Comparison of ENCODE assay signal across 13 cellular contexts in genomic region chr9:129595323-129595741, GRCh38. TPM values are rescaled to one million over a fixed set of nuclear protein-coding genes. Genes with fewer than 3 reads are reported as not detected.
DNase-seq lines count a peak whose midpoint lies in the region; ATAC-seq, FAIRE-seq and TF ChIP-seq lines count a peak whose summit lies in the region.
"Had no signal": no experiment of that assay in that cellular context is flagged by ENCODE, and none has a peak within 500 bp of the region (broad histone marks: within the 10 kb centered on the region; RNA-seq: fewer than 3 reads in every experiment).

No MANE protein-coding gene starts in this region.

- H3K27ac Mint-ChIP-seq in CD14-positive monocyte = peak overlapping the region in 6 of 7 donors; percentile 4 to 78 (median 68)
- H3K27ac Mint-ChIP-seq in HFFc6 = peak overlapping the region; percentile 72
- H3K27ac Mint-ChIP-seq in osteocyte (ENCODE audit: unreplicated experiment) = peak overlapping the region; percentile 49

- intact Hi-C loops in CD14-positive monocyte (cut with micrococcal nuclease) = no loop called here
- intact Hi-C loops in K562 (cut with micrococcal nuclease) = loop anchor here (10.0 kb wide), 1 partner anchor 191 kb away; no protein-coding TSS in a partner anchor
- intact Hi-C loops in posterior vena cava (cut with DNase I) = no loop called here

- BruUV-seq in K562 (replicated peaks; lab: Mats Ljungman, UMichigan) = no TSS peak

- H3K9me3 Mint-ChIP-seq in CD14-positive monocyte (no peaks in the 10 kb centered on the region), HFFc6 (no peaks in the 10 kb centered on the region), osteocyte (ENCODE audit: unreplicated experiment) (no peaks in the 10 kb centered on the region)

- FAIRE-seq in K562 (lab: Jason Lieb, UNC) = no peak
- no peak for FAIRE-seq in H54 (lab: Jason Lieb, UNC)
- FAIRE-seq: GM19239, small intestine had no signal

- H3K36me3 Mint-ChIP-seq in CD14-positive monocyte (peaks cover 2 to 5% of the 10 kb centered on the region in 2 donors), HFFc6 (ENCODE audit: low read depth) (no peaks in the 10 kb centered on the region), osteocyte (ENCODE audit: unreplicated experiment) (no peaks in the 10 kb centered on the region)
- H3K36me3 Mint-ChIP-seq: activated CD8-positive, alpha-beta memory T cell treated with anti-CD3 and anti-CD28 coated beads, Interleukin-2, amount 10 ng/mL, durations not matched to agents 7 days and 5 days had no signal

- no peaks in the 10 kb centered on the region for H3K9me3 ChIP-seq in K562 (replicated peaks; ENCODE audit: control insufficient read depth, insufficient read depth, low read depth, low read length)

- no peak for TF ChIP-seq RAD21 in K562 (CRISPR knock-in tag; conservative IDR thresholded peaks at IDR 0.05 in 1 of 2, IDR thresholded peaks at IDR 0.05 in 1 of 2)

- DNase-seq in CD14-positive monocyte (ENCODE audit: low spot score) (no peak), HFFc6 (peak; percentile 59), K562 (ENCODE audit: extremely low read depth in 1 of 4, low spot score in 3 of 4) (no peak), osteocyte (ENCODE audit: extremely low spot score, unreplicated experiment) (no peak), H54 (ENCODE audit: insufficient read length, low spot score) (no peak), posterior vena cava (ENCODE audit: low spot score) (no peak)
- DNase-seq in activated T-cell treated with anti-CD3 and anti-CD28 coated beads, Interleukin-2, amount 50 U/mL, for 1 hour = no peak
- DNase-seq: activated CD8-positive, alpha-beta memory T cell treated with anti-CD3 and anti-CD28 coated beads, Interleukin-2, amount 10 ng/mL, durations not matched to agents 7 days and 5 days; NCI-H1048; NCI-H526 treated with DMSO at 0.1 percent for 48 hours; small intestine had no signal

- peak overlapping the region; percentile 22; the same call in 1 of the 2 replicates for H3K4me2 ChIP-seq in K562 (ENCODE audit: insufficient read depth, low read length)

- H3K27me3 ChIP-seq in K562 (ENCODE audit: control insufficient read depth in 2 of 2, insufficient read depth in 2 of 2, low read length in 2 of 2) = no peaks in the 10 kb centered on the region

- no peak for TF ChIP-seq POLR2A in K562 (conservative IDR thresholded peaks at IDR 0.05)
- TF ChIP-seq POLR2A in H54 (IDR thresholded peaks at IDR 0.05; ENCODE audit: low read depth, low read length) = no peak

- no peaks in the 10 kb centered on the region for H3K79me2 ChIP-seq in K562 (ENCODE audit: control insufficient read depth, insufficient read depth, low read length)

- in situ Hi-C loops in K562 (cut with MboI) = no loop called here

- no peaks in the 10 kb centered on the region for H3K36me3 ChIP-seq in K562 (ENCODE audit: control insufficient read depth, insufficient read depth, low read length)

- peak overlapping the region; percentile 4; the same call in 1 of the 2 replicates for H2AFZ ChIP-seq in K562 (ENCODE audit: low read depth, low read length)

- H3K4me1 Mint-ChIP-seq in CD14-positive monocyte (peaks cover 51% of the 10 kb centered on the region), HFFc6 (ENCODE audit: low read depth) (peaks cover 27% of the 10 kb centered on the region), osteocyte (ENCODE audit: unreplicated experiment) (peaks cover 17% of the 10 kb centered on the region)

- H3K4me1 ChIP-seq in K562 (replicated peaks in 1 of 2; ENCODE audit: control insufficient read depth in 2 of 2, insufficient read depth in 2 of 2, low read length in 2 of 2) = peaks cover 20 to 36% of the 10 kb centered on the region in 2 experiments

- TF ChIP-seq EP300 in K562 (IDR thresholded peaks at IDR 0.05; ENCODE audit: low read length) = no peak

- peak overlapping the region; percentile 53; the same call in 1 of the 3 replicates for H3K27ac ChIP-seq in K562 (ENCODE audit: extremely low read depth, low read depth, low read length)

- TF ChIP-seq CTCF in CD14-positive monocyte (IDR thresholded peaks at IDR 0.05) (no peak), HFFc6 (IDR thresholded peaks at IDR 0.05) (no peak), K562 (IDR thresholded peaks at IDR 0.05 in 2 of 3, conservative IDR thresholded peaks at IDR 0.05 in 1 of 3; ENCODE audit: insufficient read depth in 2 of 3, low read depth in 1 of 3, low read length in 3 of 3) (no peak), osteocyte (IDR thresholded peaks at IDR 0.05) (no peak)

- peak; percentile 17 for ATAC-seq in K562
- ATAC-seq: activated CD8-positive, alpha-beta memory T cell treated with anti-CD3 and anti-CD28 coated beads, Interleukin-2, amount 10 ng/mL, durations not matched to agents 7 days and 5 days had no signal

- H3K9ac ChIP-seq in K562 (ENCODE audit: insufficient read depth in 1 of 2, low read depth in 2 of 2, low read length in 2 of 2) = no peak overlapping the region; a peak in 1 of 4 replicates

- POLR2A ChIA-PET in K562 (lab: Yijun Ruan, JAX) = interaction anchor here (0.7 to 0.8 kb wide), 2 partner anchors 93 to 418 kb away, joined by 3 read pairs; no protein-coding TSS in a partner anchor

- H3K9me1 ChIP-seq in K562 (ENCODE audit: control insufficient read depth, insufficient read depth, low read length) = no peaks in the 10 kb centered on the region

- H3K4me3 Mint-ChIP-seq in CD14-positive monocyte (peak overlapping the region; percentile 49 to 71), HFFc6 (peak overlapping the region; percentile 27), osteocyte (ENCODE audit: unreplicated experiment) (no peak overlapping the region)
- H3K4me3 Mint-ChIP-seq: activated CD8-positive, alpha-beta memory T cell treated with anti-CD3 and anti-CD28 coated beads, Interleukin-2, amount 10 ng/mL, durations not matched to agents 7 days and 5 days had no signal

- H3K4me3 ChIP-seq in K562 = no peak overlapping the region

- CTCF ChIA-PET in K562 (lab: Yijun Ruan, JAX; ENCODE audit: low intra/inter-chr PET ratio) = no interaction called here

- no peaks in the 10 kb centered on the region for H4K20me1 ChIP-seq in K562 (replicated peaks; ENCODE audit: control insufficient read depth, insufficient read depth, low read length)

- WGBS in K562 (ENCODE audit: insufficient coverage, low coverage, missing lambda C conversion rate) = 34% methylated on average over 5 of the region's 5 CpGs

- H3K27me3 Mint-ChIP-seq in CD14-positive monocyte (ENCODE audit: low read depth in 3 of 3) = peaks cover 7 to 20% (median 20%) of the 10 kb centered on the region in 3 donors
- H3K27me3 Mint-ChIP-seq in HFFc6 (ENCODE audit: insufficient read depth) = no peaks in the 10 kb centered on the region
- H3K27me3 Mint-ChIP-seq in osteocyte (ENCODE audit: unreplicated experiment) = no peaks in the 10 kb centered on the region

RNA-seq across cellular contexts. Expression of gene C9orf50, which starts 25.6 kb away (rescaled TPM):
- polyA plus RNA-seq in CD14-positive monocyte (not detected), K562 (2011; rRNA removed) (not detected in 2 replicates), K562 (2014; fragmentation: Illumina TruSeq; extraction: Trizol) (not detected in 2 replicates), K562 (2014; fragmentation: Nextera tagmentation; extraction: Ambion mirVana) (not detected), K562 (2014; rRNA removed) (not detected in 2 replicates)
- total RNA-seq in HFFc6 (2021; fragmentation: NEBNext Ultra II Directional; extraction: Animal tissue kit (Norgen Biotek cat#: 25700)) = under 1 TPM in 2 of 6 experiments, not detected in 4; 0.14 to 0.20 TPM
- not detected in 2 replicates for total RNA-seq in K562 (2011; cell fraction: chromatin; rRNA removed; ENCODE audit: low replicate concordance)
- total RNA-seq in K562 (2011; cell fraction: nucleolus; rRNA removed) = not detected in 2 replicates
- total RNA-seq in K562 (2011; cell fraction: nucleoplasm; rRNA removed) = not detected in 2 replicates
- total RNA-seq in K562 (2014; rRNA removed) (0.12 TPM in 1 of 2 replicates, not detected in the other), K562 (2014; rRNA removed; fragmentation: Illumina TruSeq; extraction: Trizol) (not detected in 2 replicates), K562 (2015; rRNA removed; fragmentation: Illumina TruSeq; extraction: Trizol) (not detected in 2 replicates), K562 (2021) (not detected in 2 replicates), osteocyte (not detected in 2 replicates), posterior vena cava (not detected)
- polyA plus RNA-seq in K562 (2011; cell fraction: cytosol; rRNA removed) = not detected in 2 replicates
- polyA plus RNA-seq in K562 (2011; cell fraction: nucleus; rRNA removed) = not detected in 2 replicates
- polyA plus RNA-seq in K562 (2012) = not detected in 2 replicates
- polyA minus RNA-seq in K562 (2011; rRNA and poly(A)+ RNA removed) = not detected in 2 replicates
- not detected in 2 replicates for polyA minus RNA-seq in K562 (2011; cell fraction: cytosol; rRNA and poly(A)+ RNA removed)
- polyA minus RNA-seq in K562 (2011; cell fraction: nucleus; rRNA and poly(A)+ RNA removed) = not detected in 2 replicates
- total RNA-seq: activated CD8-positive, alpha-beta memory T cell treated with anti-CD3 and anti-CD28 coated beads, Interleukin-2, amount 10 ng/mL, durations not matched to agents 7 days and 5 days; T-helper 2 cell treated with Interferon-gamma antibody and Interleukin-4, amounts not matched to agents 100 ng/mL and 5 ng/mL, for 36 hours had no signal

RNA-seq across cellular contexts. Expression of gene NTMT1, which starts 30.6 kb away (rescaled TPM):
- polyA plus RNA-seq in CD14-positive monocyte = 10 to 100 TPM; 28.2 to 43.9 TPM
- 10 to 100 TPM; 81.6 to 90.0 (median 87.7) TPM for total RNA-seq in HFFc6 (2021; fragmentation: NEBNext Ultra II Directional; extraction: Animal tissue kit (Norgen Biotek cat#: 25700))
- 28.6 and 94.1 TPM in 2 replicates for total RNA-seq in K562 (2011; cell fraction: chromatin; rRNA removed; ENCODE audit: low replicate concordance)
- total RNA-seq in K562 (2011; cell fraction: nucleolus; rRNA removed) = 70.3 and 71.4 TPM in 2 replicates
- 51.0 and 57.9 TPM in 2 replicates for total RNA-seq in K562 (2011; cell fraction: nucleoplasm; rRNA removed)
- total RNA-seq in K562 (2014; rRNA removed) = 116 and 120 TPM in 2 replicates
- total RNA-seq in K562 (2014; rRNA removed; fragmentation: Illumina TruSeq; extraction: Trizol) = 49.6 and 59.2 TPM in 2 replicates
- total RNA-seq in K562 (2015; rRNA removed; fragmentation: Illumina TruSeq; extraction: Trizol) = 74.3 and 78.1 TPM in 2 replicates
- total RNA-seq in K562 (2021) = 108 and 110 TPM in 2 replicates
- 74.7 and 79.2 TPM in 2 replicates for polyA plus RNA-seq in K562 (2011; rRNA removed)
- 89.1 and 124 TPM in 2 replicates for polyA plus RNA-seq in K562 (2011; cell fraction: cytosol; rRNA removed)
- polyA plus RNA-seq in K562 (2011; cell fraction: nucleus; rRNA removed) = 42.9 and 47.3 TPM in 2 replicates
- 42.1 and 72.6 TPM in 2 replicates for polyA plus RNA-seq in K562 (2012)
- 80.6 and 113 TPM in 2 replicates for polyA plus RNA-seq in K562 (2014; fragmentation: Illumina TruSeq; extraction: Trizol)
- 10 to 100 TPM; 42.1 to 67.0 TPM for polyA plus RNA-seq in K562 (2014; fragmentation: Nextera tagmentation; extraction: Ambion mirVana)
- 111 and 121 TPM in 2 replicates for polyA plus RNA-seq in K562 (2014; rRNA removed)
- polyA minus RNA-seq in K562 (2011; rRNA and poly(A)+ RNA removed) = 34.5 and 60.2 TPM in 2 replicates
- polyA minus RNA-seq in K562 (2011; cell fraction: cytosol; rRNA and poly(A)+ RNA removed) = 23.4 and 42.2 TPM in 2 replicates
- polyA minus RNA-seq in K562 (2011; cell fraction: nucleus; rRNA and poly(A)+ RNA removed) = 14.7 and 15.7 TPM in 2 replicates
- total RNA-seq in osteocyte = 41.1 and 45.7 TPM in 2 replicates
- 10 to 100 TPM; 22.7 to 25.6 TPM for total RNA-seq in posterior vena cava

RNA-seq across cellular contexts. Expression of gene ASB6, which starts 46.6 kb away (rescaled TPM):
- 10 to 100 TPM in 1 of 2 donors, 1 to 10 TPM in 1; 8.1 to 10.1 TPM for polyA plus RNA-seq in CD14-positive monocyte
- 10 to 100 TPM; 28.9 to 33.1 (median 30.6) TPM for total RNA-seq in HFFc6 (2021; fragmentation: NEBNext Ultra II Directional; extraction: Animal tissue kit (Norgen Biotek cat#: 25700))
- total RNA-seq in K562 (2011; cell fraction: chromatin; rRNA removed; ENCODE audit: low replicate concordance) = 8.0 and 24.6 TPM in 2 replicates
- total RNA-seq in K562 (2011; cell fraction: nucleolus; rRNA removed) = 20.2 and 20.4 TPM in 2 replicates
- 10.2 and 12.6 TPM in 2 replicates for total RNA-seq in K562 (2011; cell fraction: nucleoplasm; rRNA removed)
- 12.4 and 15.8 TPM in 2 replicates for total RNA-seq in K562 (2014; rRNA removed)
- total RNA-seq in K562 (2014; rRNA removed; fragmentation: Illumina TruSeq; extraction: Trizol) = 4.1 and 4.9 TPM in 2 replicates
- total RNA-seq in K562 (2015; rRNA removed; fragmentation: Illumina TruSeq; extraction: Trizol) = 8.6 TPM in 2 replicates
- total RNA-seq in K562 (2021) = 17.1 and 17.3 TPM in 2 replicates
- 11.3 and 13.1 TPM in 2 replicates for polyA plus RNA-seq in K562 (2011; rRNA removed)
- polyA plus RNA-seq in K562 (2011; cell fraction: cytosol; rRNA removed) = 10.5 and 18.2 TPM in 2 replicates
- polyA plus RNA-seq in K562 (2011; cell fraction: nucleus; rRNA removed) = 26.0 and 42.0 TPM in 2 replicates
- 11.4 and 12.4 TPM in 2 replicates for polyA plus RNA-seq in K562 (2012)
- polyA plus RNA-seq in K562 (2014; fragmentation: Illumina TruSeq; extraction: Trizol) = 12.8 and 13.1 TPM in 2 replicates
- polyA plus RNA-seq in K562 (2014; fragmentation: Nextera tagmentation; extraction: Ambion mirVana) = 1 to 10 TPM in 1 of 2 experiments, under 1 TPM in 1; 0.92 to 1.1 TPM
- polyA plus RNA-seq in K562 (2014; rRNA removed) = 17.8 and 19.5 TPM in 2 replicates
- 3.6 and 4.9 TPM in 2 replicates for polyA minus RNA-seq in K562 (2011; rRNA and poly(A)+ RNA removed)
- polyA minus RNA-seq in K562 (2011; cell fraction: cytosol; rRNA and poly(A)+ RNA removed) = 5.0 and 6.1 TPM in 2 replicates
- 7.3 and 9.0 TPM in 2 replicates for polyA minus RNA-seq in K562 (2011; cell fraction: nucleus; rRNA and poly(A)+ RNA removed)
- total RNA-seq in osteocyte = 18.1 and 19.1 TPM in 2 replicates
- total RNA-seq in posterior vena cava = 10 to 100 TPM; 14.1 to 16.9 TPM
